ENCODE assay signal across 25 cellular contexts in the genomic region with DNA sequence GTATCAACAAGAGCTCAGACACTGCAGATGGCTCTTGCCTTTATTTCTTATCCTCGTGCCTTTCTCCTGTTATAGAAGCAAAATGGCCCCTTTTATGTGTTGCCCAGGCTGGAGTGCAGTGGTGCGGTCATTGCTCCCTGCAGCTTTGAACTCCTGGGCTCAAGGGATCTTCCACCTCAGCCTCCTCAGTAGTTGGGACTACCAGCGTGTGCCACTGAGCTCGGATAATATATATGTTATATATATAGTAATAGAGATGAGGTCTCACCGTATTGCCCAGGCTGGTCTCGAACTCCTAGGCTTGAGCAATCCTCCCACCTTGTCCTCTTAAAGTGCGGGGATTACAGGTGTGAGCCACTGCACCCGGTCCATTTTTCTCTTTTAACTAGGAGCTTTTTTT.
DNase-seq lines count a peak whose midpoint lies in the region; ATAC-seq and TF ChIP-seq lines count a peak whose summit lies in the region.
"Had no signal": no experiment of that assay in that cellular context is flagged by ENCODE, and none has a peak within 500 bp of the region (broad histone marks: within the 10 kb centered on the region; RNA-seq: fewer than 3 reads in every experiment).

No MANE protein-coding gene starts in this region.

- WGBS in psoas muscle, 3 donors, result 79 to 89% (median 86%) methylated on average over 8 of the region's 8 CpGs

- intact Hi-C loops in left ventricle myocardium inferior (cut with micrococcal nuclease) (no loop called here), left cardiac atrium (cut with DNase I) (no loop called here), psoas muscle (cut with DNase I) (no loop called here)

- H3K9me3 ChIP-seq in left ventricle myocardium inferior (replicated peaks) (no peaks in the 10 kb centered on the region), SJCRH30 (replicated peaks) (no peaks in the 10 kb centered on the region), psoas muscle (no peaks in the 10 kb centered on the region)
- H3K9me3 ChIP-seq: A549; BLaER1 treated with 17β-estradiol and CSF1 and Interleukin-3, amounts not matched to agents 10 nM and 100 nM; SJSA1 had no signal

- peak overlapping the region; percentile 61 for H3K27ac ChIP-seq in left ventricle myocardium inferior (replicated peaks)
- peak overlapping the region; percentile 98 for H3K27ac ChIP-seq in SJCRH30
- peak overlapping the region; percentile 95 for H3K27ac ChIP-seq in psoas muscle
- H3K27ac ChIP-seq: A549, KMS-11, PC-9, SJSA1 had no signal

- H3K4me3 ChIP-seq in left ventricle myocardium inferior (no peak overlapping the region), SJCRH30 (peak overlapping the region; percentile 27), psoas muscle (no peak overlapping the region)
- H3K4me3 ChIP-seq: A549; BLaER1 treated with 17β-estradiol and CSF1 and Interleukin-3, amounts not matched to agents 10 nM and 100 nM; PC-9; SJSA1 had no signal

- no peak for TF ChIP-seq CTCF in left ventricle myocardium inferior (IDR thresholded peaks at IDR 0.05; ENCODE audit: borderline replicate concordance)
- TF ChIP-seq CTCF in psoas muscle (IDR thresholded peaks at IDR 0.05), result no peak

- H3K36me3 ChIP-seq in left ventricle myocardium inferior, result no peaks in the 10 kb centered on the region
- H3K36me3 ChIP-seq in SJCRH30, result no peaks in the 10 kb centered on the region
- H3K36me3 ChIP-seq in psoas muscle (ENCODE audit: insufficient read depth in 1 of 2, low read depth in 1 of 2), result no peaks in the 10 kb centered on the region
- H3K36me3 ChIP-seq: SJSA1 had no signal

- H3K4me1 ChIP-seq in left ventricle myocardium inferior, result peaks cover 46% of the 10 kb centered on the region
- H3K4me1 ChIP-seq in SJCRH30, result peaks cover 68% of the 10 kb centered on the region
- peaks cover 26% of the 10 kb centered on the region for H3K4me1 ChIP-seq in psoas muscle
- H3K4me1 ChIP-seq: A549 had no signal

- H3K27me3 ChIP-seq in left ventricle myocardium inferior (ENCODE audit: low read depth), result no peaks in the 10 kb centered on the region
- H3K27me3 ChIP-seq in SJCRH30, result no peaks in the 10 kb centered on the region
- H3K27me3 ChIP-seq in psoas muscle (ENCODE audit: insufficient read depth in 3 of 3, low read length in 2 of 3), result no peaks in the 10 kb centered on the region
- H3K27me3 ChIP-seq: BLaER1 treated with 17β-estradiol and CSF1 and Interleukin-3, amounts not matched to agents 10 nM and 100 nM; SJSA1 had no signal

- ATAC-seq in left cardiac atrium, result no peak
- no peak for ATAC-seq in psoas muscle
- no peak for ATAC-seq in GM21423 (IDR thresholded peaks at IDR 0.05; ENCODE audit: unreplicated experiment)
- ATAC-seq: A549, Right ventricle myocardium inferior had no signal

- DNase-seq in left ventricle myocardium inferior (no peak), left cardiac atrium (no peak), SJCRH30 (peak in 1 of 2 experiments; percentile 39), psoas muscle (no peak), NCI-H1092 treated with DMSO at 0.1 percent for 48 hours (lab: John Stamatoyannopoulos, UW) (no peak), mesenteric fat pad (ENCODE audit: low spot score) (no peak)
- DNase-seq: AML-193; CD4-positive, alpha-beta memory T cell; COR-L47; DMS79; GF-D8; HCEC 1CT; IMR-90; NCI-H1048; NCI-H1436; NCI-H187; NCI-H2081 treated with DMSO at 0.1 percent for 48 hours; NCI-H446; PC-9 had no signal
